20 cellular contexts compared by ENCODE assay signal in genomic region chr18:63540131-63540530, GRCh38. TPM values are rescaled to one million over a fixed set of nuclear protein-coding genes. Genes with fewer than 3 reads are reported as not detected.
A peak's percentile ranks its signal among the peaks of the same experiment; 100 is the strongest.
DNase-seq lines count a peak whose midpoint lies in the region; ATAC-seq and TF ChIP-seq lines count a peak whose summit lies in the region.
"Had no signal": no experiment of that assay in that cellular context is flagged by ENCODE, and none has a peak within 500 bp of the region (broad histone marks: within the 10 kb centered on the region; RNA-seq: fewer than 3 reads in every experiment).

No MANE protein-coding gene starts in this region.

- no CpG with 5 or more reads among the region's 2 CpGs for WGBS in mesendoderm (ENCODE audit: extremely low coverage, insufficient coverage, low lambda C conversion rate)

- no peaks in the 10 kb centered on the region for H3K36me3 Mint-ChIP-seq in chondrocyte (ENCODE audit: low read depth)
- H3K36me3 Mint-ChIP-seq in CD8-positive, alpha-beta T cell: no peaks in the 10 kb centered on the region
- H3K36me3 Mint-ChIP-seq: activated naive CD8-positive, alpha-beta T cell treated with anti-CD3 and anti-CD28 coated beads for 36 hours; T-cell had no signal

- ATAC-seq in CD8-positive, alpha-beta T cell: no peak
- no peak for ATAC-seq in HG03565 (IDR thresholded peaks at IDR 0.05; ENCODE audit: unreplicated experiment)
- no peak for ATAC-seq in HG03442 (IDR thresholded peaks at IDR 0.05; ENCODE audit: unreplicated experiment)
- ATAC-seq: activated CD4-positive, alpha-beta T cell treated with anti-CD3 and anti-CD28 coated beads for 36 hours; GM12878; Panc1; T-cell had no signal

- H3K4me1 Mint-ChIP-seq in chondrocyte (ENCODE audit: low read depth): peaks cover 19% of the 10 kb centered on the region
- no peaks in the 10 kb centered on the region for H3K4me1 Mint-ChIP-seq in CD8-positive, alpha-beta T cell (ENCODE audit: low read depth)
- H3K4me1 Mint-ChIP-seq: activated CD4-positive, alpha-beta T cell treated with anti-CD3 and anti-CD28 coated beads for 36 hours; activated naive CD8-positive, alpha-beta T cell treated with anti-CD3 and anti-CD28 coated beads for 36 hours; T-cell had no signal

- no peak overlapping the region for H3K4me3 ChIP-seq in mesendoderm (ENCODE audit: low read length)
- no peak overlapping the region for H3K4me3 ChIP-seq in CD8-positive, alpha-beta T cell (ENCODE audit: low read depth, low read length)
- H3K4me3 ChIP-seq: colonic mucosa, GM12878, tibial artery had no signal

- DNase-seq in AG08396 (ENCODE audit: low spot score) (peak; percentile 26), HT1080 (ENCODE audit: low read depth) (peak; percentile 7), chondrocyte (ENCODE audit: low spot score) (no peak), mesendoderm (peak; percentile 55), NCI-H82 treated with DMSO at 0.1 percent for 48 hours (lab: John Stamatoyannopoulos, UW; ENCODE audit: unreplicated experiment) (no peak)
- DNase-seq in CD8-positive, alpha-beta T cell: no peak
- DNase-seq: activated CD4-positive, alpha-beta T cell treated with anti-CD3 and anti-CD28 coated beads for 36 hours; activated naive CD8-positive, alpha-beta T cell treated with anti-CD3 and anti-CD28 coated beads for 36 hours; AML-193; colonic mucosa; NCI-H510A; stimulated activated CD4-positive, alpha-beta T cell treated with anti-CD3 and anti-CD28 coated beads, Interleukin-1b, Interleukin-23, amount 100 ng/mL, for 48 hours; T-cell; tibial artery had no signal

- H3K23ac ChIP-seq in mesendoderm (ENCODE audit: low read length): no peak overlapping the region

- no peaks in the 10 kb centered on the region for H3K27me3 ChIP-seq in mesendoderm (ENCODE audit: insufficient read depth, low read length, poor library complexity)
- peaks cover 2% of the 10 kb centered on the region for H3K27me3 ChIP-seq in CD8-positive, alpha-beta T cell (ENCODE audit: insufficient read depth, low read length)
- H3K27me3 ChIP-seq: colonic mucosa, tibial artery had no signal

- peak overlapping the region; percentile 45 for H3K27ac Mint-ChIP-seq in chondrocyte (ENCODE audit: unreplicated experiment)
- H3K27ac Mint-ChIP-seq in CD8-positive, alpha-beta T cell: no peak overlapping the region
- H3K27ac Mint-ChIP-seq: activated CD4-positive, alpha-beta T cell treated with anti-CD3 and anti-CD28 coated beads for 36 hours; activated naive CD8-positive, alpha-beta T cell treated with anti-CD3 and anti-CD28 coated beads for 36 hours; T-cell had no signal

- H4K5ac ChIP-seq in mesendoderm (ENCODE audit: low read length): no peak overlapping the region

- H3K79me2 ChIP-seq in mesendoderm (ENCODE audit: control insufficient read depth, insufficient read depth, low read length): no peaks in the 10 kb centered on the region

- H3K9ac ChIP-seq in mesendoderm (ENCODE audit: low read length): no peak overlapping the region

- CTCF ChIA-PET in CD8-positive, alpha-beta T cell (lab: Charles Lee): interaction anchor here (1.0 kb wide), 1 partner anchor 21 kb away, joined by 3 read pairs; no protein-coding TSS in a partner anchor

- no peak overlapping the region for H3K18ac ChIP-seq in mesendoderm (ENCODE audit: low read length)

- TF ChIP-seq CTCF in chondrocyte (IDR thresholded peaks at IDR 0.05): no peak
- TF ChIP-seq CTCF in CD8-positive, alpha-beta T cell (IDR thresholded peaks at IDR 0.05): no peak

- H3K4ac ChIP-seq in mesendoderm (ENCODE audit: low read depth, low read length): no peak overlapping the region

- H2AK5ac ChIP-seq in mesendoderm (ENCODE audit: low read length): no peak overlapping the region

- intact Hi-C loops in CD8-positive, alpha-beta T cell (cut with DNase I, micrococcal nuclease): no loop called here

- H4K8ac ChIP-seq in mesendoderm (ENCODE audit: low read depth, low read length): no peak overlapping the region

- no peaks in the 10 kb centered on the region for H3K4me1 ChIP-seq in mesendoderm (ENCODE audit: control insufficient read depth, low read depth, low read length)
- H3K4me1 ChIP-seq in CD8-positive, alpha-beta T cell (ENCODE audit: insufficient read depth, low read length): no peaks in the 10 kb centered on the region
- H3K4me1 ChIP-seq: colonic mucosa, tibial artery had no signal

- H2BK15ac ChIP-seq in mesendoderm (replicated peaks; ENCODE audit: low read depth): no peak overlapping the region

- H3K9me3 Mint-ChIP-seq in chondrocyte (ENCODE audit: low read depth): no peaks in the 10 kb centered on the region
- H3K9me3 Mint-ChIP-seq in CD8-positive, alpha-beta T cell: no peaks in the 10 kb centered on the region
- H3K9me3 Mint-ChIP-seq: activated naive CD8-positive, alpha-beta T cell treated with anti-CD3 and anti-CD28 coated beads for 36 hours; T-cell had no signal

- no peaks in the 10 kb centered on the region for H3K9me3 ChIP-seq in CD8-positive, alpha-beta T cell (ENCODE audit: low read length)
- H3K9me3 ChIP-seq: colonic mucosa, tibial artery had no signal

- H2BK120ac ChIP-seq in mesendoderm (ENCODE audit: low read depth, low read length): no peak overlapping the region

- no peak overlapping the region for H3K4me3 Mint-ChIP-seq in chondrocyte (ENCODE audit: unreplicated experiment)
- H3K4me3 Mint-ChIP-seq in CD8-positive, alpha-beta T cell: no peak overlapping the region
- H3K4me3 Mint-ChIP-seq: activated CD4-positive, alpha-beta T cell treated with anti-CD3 and anti-CD28 coated beads for 36 hours; activated naive CD8-positive, alpha-beta T cell treated with anti-CD3 and anti-CD28 coated beads for 36 hours; T-cell had no signal

- H3K4me2 ChIP-seq in mesendoderm (ENCODE audit: low read length): no peak overlapping the region

- H3K79me1 ChIP-seq in mesendoderm (ENCODE audit: low read length): no peaks in the 10 kb centered on the region

- H3K27ac ChIP-seq in mesendoderm (ENCODE audit: low read depth, low read length): no peak overlapping the region
- no peak overlapping the region for H3K27ac ChIP-seq in CD8-positive, alpha-beta T cell (ENCODE audit: low read depth, low read length)
- H3K27ac ChIP-seq: colonic mucosa, tibial artery had no signal

- no peak overlapping the region for H2BK5ac ChIP-seq in mesendoderm (ENCODE audit: low read length)

- no peak overlapping the region for H3K56ac ChIP-seq in mesendoderm (ENCODE audit: low read length)

- POLR2A ChIA-PET in CD8-positive, alpha-beta T cell (lab: Charles Lee): no interaction called here

- no peaks in the 10 kb centered on the region for H3K36me3 ChIP-seq in mesendoderm (ENCODE audit: control insufficient read depth, insufficient read depth, low read length)
- H3K36me3 ChIP-seq in CD8-positive, alpha-beta T cell (ENCODE audit: insufficient read depth, low read length): no peaks in the 10 kb centered on the region
- H3K36me3 ChIP-seq: colonic mucosa, tibial artery had no signal

- H3K27me3 Mint-ChIP-seq in chondrocyte (ENCODE audit: low read depth): no peaks in the 10 kb centered on the region
- peaks cover 29% of the 10 kb centered on the region for H3K27me3 Mint-ChIP-seq in CD8-positive, alpha-beta T cell (ENCODE audit: low read depth)

RNA-seq across cellular contexts. Expression of gene SERPINB12, which starts 2.0 kb away (rescaled TPM):
- not detected in 2 replicates for total RNA-seq in HT1080 (2014; rRNA removed; shearing (Covaris generic))
- not detected in 2 replicates for polyA plus RNA-seq in HT1080 (2015; cell fraction: cytosol; rRNA removed)
- polyA plus RNA-seq in HT1080 (2015; cell fraction: nucleus; rRNA removed): not detected in 2 replicates
- not detected in 3 replicates for total RNA-seq in chondrocyte
- polyA plus RNA-seq in mesendoderm (2013, experiment 1 of 2): not detected
- not detected for polyA plus RNA-seq in mesendoderm (2013, experiment 2 of 2)
- not detected for total RNA-seq in CD8-positive, alpha-beta T cell
- total RNA-seq: activated CD4-positive, alpha-beta T cell treated with anti-CD3 and anti-CD28 coated beads for 36 hours; activated naive CD8-positive, alpha-beta T cell treated with anti-CD3 and anti-CD28 coated beads for 36 hours; colonic mucosa; GM12878; mucosa of gallbladder; pulmonary artery endothelial cell; T-cell had no signal
- polyA plus RNA-seq: GM12878 had no signal

RNA-seq across cellular contexts. Expression of gene SERPINB13, which starts 47.0 kb away (rescaled TPM):
- not detected in 2 replicates for total RNA-seq in HT1080 (2014; rRNA removed; shearing (Covaris generic))
- not detected in 2 replicates for polyA plus RNA-seq in HT1080 (2015; cell fraction: cytosol; rRNA removed)
- polyA plus RNA-seq in HT1080 (2015; cell fraction: nucleus; rRNA removed): not detected in 2 replicates
- total RNA-seq in chondrocyte: not detected in 3 replicates
- not detected for polyA plus RNA-seq in mesendoderm (2013, experiment 1 of 2)
- polyA plus RNA-seq in mesendoderm (2013, experiment 2 of 2): not detected
- total RNA-seq in CD8-positive, alpha-beta T cell: not detected
- total RNA-seq: activated CD4-positive, alpha-beta T cell treated with anti-CD3 and anti-CD28 coated beads for 36 hours; activated naive CD8-positive, alpha-beta T cell treated with anti-CD3 and anti-CD28 coated beads for 36 hours; colonic mucosa; GM12878; mucosa of gallbladder; pulmonary artery endothelial cell; T-cell had no signal
- polyA plus RNA-seq: GM12878 had no signal

Comparison
In these comparisons a context has a peak if more than half of its experiments do, and no peak if none do; other contexts are left out.
1. DNase-seq: peak in AG08396 (single experiment), HT1080 (single experiment) and mesendoderm (single experiment); none in chondrocyte (single experiment), CD8-positive, alpha-beta T cell (0 of 7) and NCI-H82 treated with DMSO at 0.1 percent for 48 hours (single experiment).